Comparison of ENCODE assay signal across 19 cellular contexts in genomic region chr4:85818700-85819099, GRCh38.
"Had no signal": no experiment of that assay in that cellular context is flagged by ENCODE, and none has a peak within 500 bp of the region (broad histone marks: within the 10 kb centered on the region; RNA-seq: fewer than 3 reads in every experiment).

No MANE protein-coding gene starts in this region.

- H3K27ac Mint-ChIP-seq: activated CD4-positive, alpha-beta memory T cell treated with anti-CD3 and anti-CD28 coated beads for 36 hours; activated CD8-positive, alpha-beta memory T cell treated with anti-CD3 and anti-CD28 coated beads, Interleukin-2, amount 10 ng/mL, durations not matched to agents 7 days and 5 days; activated naive CD4-positive, alpha-beta T cell treated with anti-CD3 and anti-CD28 coated beads for 36 hours; activated naive CD8-positive, alpha-beta T cell treated with anti-CD3 and anti-CD28 coated beads, Interleukin-2, amount 50 U/mL, for 24 hours; activated T-helper 2 cell treated with anti-CD3 and anti-CD28 coated beads, Interferon-gamma antibody, Interleukin-2, Interleukin-4, amounts not matched to agents 10 μg/mL and 5 μg/mL and 100 μg/mL, durations not matched to agents 14 hours and 24 hours and 36 hours; dendritic cell treated with granulocyte-macrophage colony-stimulating factor and Interleukin-4, amounts not matched to agents 40 ng/mL and 50 ng/mL, for 4 days; T-helper 2 cell treated with Interferon-gamma antibody and Interleukin-4, amounts not matched to agents 5 μg/mL and 100 μg/mL, for 36 hours had no signal

- H3K4me1 ChIP-seq: parathyroid adenoma had no signal

- H3K36me3 ChIP-seq: thoracic aorta had no signal

- ATAC-seq: activated CD8-positive, alpha-beta memory T cell treated with anti-CD3 and anti-CD28 coated beads, Interleukin-2, amount 10 ng/mL, durations not matched to agents 7 days and 5 days; activated naive CD8-positive, alpha-beta T cell treated with anti-CD3 and anti-CD28 coated beads, Interleukin-2, amount 50 U/mL, for 24 hours had no signal

- H3K9me3 Mint-ChIP-seq: activated T-helper 2 cell treated with anti-CD3 and anti-CD28 coated beads, Interferon-gamma antibody, Interleukin-2, Interleukin-4, amounts not matched to agents 10 μg/mL and 5 μg/mL and 100 μg/mL, durations not matched to agents 14 hours and 24 hours and 36 hours had no signal

- H3K27ac ChIP-seq: epithelial cell of prostate, parathyroid adenoma, thoracic aorta, VCaP had no signal

- H3K36me3 Mint-ChIP-seq: activated CD4-positive, alpha-beta memory T cell treated with anti-CD3 and anti-CD28 coated beads for 36 hours; activated CD8-positive, alpha-beta memory T cell treated with anti-CD3 and anti-CD28 coated beads, Interleukin-2, amount 10 ng/mL, durations not matched to agents 7 days and 5 days had no signal

- H3K27me3 Mint-ChIP-seq: activated CD4-positive, alpha-beta memory T cell treated with anti-CD3 and anti-CD28 coated beads for 36 hours; activated CD8-positive, alpha-beta memory T cell treated with anti-CD3 and anti-CD28 coated beads, Interleukin-2, amount 10 ng/mL, durations not matched to agents 7 days and 5 days; activated naive CD8-positive, alpha-beta T cell treated with anti-CD3 and anti-CD28 coated beads, Interleukin-2, amount 50 U/mL, for 24 hours; dendritic cell treated with granulocyte-macrophage colony-stimulating factor and Interleukin-4, amounts not matched to agents 40 ng/mL and 50 ng/mL, for 4 days had no signal

- H3K4me3 Mint-ChIP-seq: activated CD4-positive, alpha-beta memory T cell treated with anti-CD3 and anti-CD28 coated beads for 36 hours; activated CD8-positive, alpha-beta memory T cell treated with anti-CD3 and anti-CD28 coated beads, Interleukin-2, amount 10 ng/mL, durations not matched to agents 7 days and 5 days; activated naive CD4-positive, alpha-beta T cell treated with anti-CD3 and anti-CD28 coated beads for 36 hours; activated naive CD8-positive, alpha-beta T cell treated with anti-CD3 and anti-CD28 coated beads, Interleukin-2, amount 50 U/mL, for 24 hours; dendritic cell treated with granulocyte-macrophage colony-stimulating factor and Interleukin-4, amounts not matched to agents 40 ng/mL and 50 ng/mL, for 4 days; T-helper 2 cell treated with Interferon-gamma antibody and Interleukin-4, amounts not matched to agents 5 μg/mL and 100 μg/mL, for 36 hours had no signal

- DNase-seq: activated CD4-positive, alpha-beta memory T cell treated with anti-CD3 and anti-CD28 coated beads for 36 hours; activated CD4-positive, alpha-beta T cell treated with anti-CD3 and anti-CD28 coated beads for 1 hour; activated CD8-positive, alpha-beta memory T cell treated with anti-CD3 and anti-CD28 coated beads, Interleukin-2, amount 10 ng/mL, durations not matched to agents 7 days and 5 days; activated naive CD4-positive, alpha-beta T cell treated with anti-CD3 and anti-CD28 coated beads for 36 hours; activated naive CD8-positive, alpha-beta T cell treated with anti-CD3 and anti-CD28 coated beads, Interleukin-2, amount 50 U/mL, for 24 hours; activated T-cell treated with anti-CD3 and anti-CD28 coated beads, Interleukin-2, amount 50 U/mL, for 1 hour; aorta; effector memory CD4-positive, alpha-beta T cell; head of caudate nucleus; midbrain; stimulated activated CD4-positive, alpha-beta T cell treated with anti-CD3 and anti-CD28 coated beads, Interleukin-12 subunit alpha, Interleukin-12 subunit beta, amount 100 ng/mL, for 4 hours; stimulated activated CD4-positive, alpha-beta T cell treated with anti-CD3 and anti-CD28 coated beads, Interleukin-2, amount 100 ng/mL, for 24 hours had no signal

- H3K79me2 ChIP-seq: parathyroid adenoma had no signal

- H2AFZ ChIP-seq: parathyroid adenoma had no signal

- H3K4me3 ChIP-seq: thoracic aorta had no signal

- H3K9me3 ChIP-seq: thoracic aorta had no signal

- H3K4me1 Mint-ChIP-seq: activated CD8-positive, alpha-beta memory T cell treated with anti-CD3 and anti-CD28 coated beads, Interleukin-2, amount 10 ng/mL, durations not matched to agents 7 days and 5 days had no signal

- H3K9ac ChIP-seq: parathyroid adenoma had no signal
